In the genomic region with DNA sequence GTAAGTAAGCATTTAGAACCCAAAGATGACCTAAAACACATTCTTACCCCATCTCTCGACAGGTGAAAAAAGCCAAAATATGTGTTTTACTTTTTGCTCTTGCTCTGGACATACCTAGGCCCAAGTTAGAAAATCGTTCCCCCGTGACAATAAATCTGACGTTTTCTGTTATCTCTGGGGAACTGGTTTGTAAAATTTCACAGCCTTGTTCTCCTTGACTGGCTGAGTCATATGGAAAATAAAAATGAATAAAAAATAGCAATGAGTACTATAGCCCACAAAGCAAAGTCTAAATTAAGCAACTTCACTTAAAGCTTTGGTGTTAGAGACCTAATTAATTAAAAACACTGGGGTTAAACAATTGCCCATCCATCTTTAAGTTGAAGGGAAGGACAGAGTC, we compare ENCODE assay signal across 37 cellular contexts.
"Had no signal": no experiment of that assay in that cellular context is flagged by ENCODE, and none has a peak within 500 bp of the region (broad histone marks: within the 10 kb centered on the region; RNA-seq: fewer than 3 reads in every experiment).

No MANE protein-coding gene starts in this region.

- H3K4me3 ChIP-seq: ascending aorta, breast epithelium, cardiac muscle cell, colonic mucosa, dorsolateral prefrontal cortex, heart left ventricle had no signal

- ATAC-seq: activated CD4-positive, alpha-beta T cell treated with anti-CD3 and anti-CD28 coated beads for 36 hours; activated CD8-positive, alpha-beta memory T cell treated with anti-CD3 and anti-CD28 coated beads, Interleukin-2, amount 10 ng/mL, durations not matched to agents 7 days and 5 days; activated CD8-positive, alpha-beta T cell treated with anti-CD3 and anti-CD28 coated beads, Interleukin-2, amount 10 ng/mL, durations not matched to agents 7 days and 5 days; activated naive CD4-positive, alpha-beta T cell treated with anti-CD3 and anti-CD28 coated beads, Interleukin-2, amount 50 U/mL, for 72 hours; esophagus mucosa; heart left ventricle; T-cell; T-helper 17 cell had no signal

- H3K4me3 Mint-ChIP-seq: activated CD4-positive, alpha-beta memory T cell treated with anti-CD3 and anti-CD28 coated beads for 36 hours; activated CD4-positive, alpha-beta T cell treated with anti-CD3 and anti-CD28 coated beads for 36 hours; activated CD4-positive, alpha-beta T cell treated with anti-CD3 and anti-CD28 coated beads, Interleukin-2, amount 10 ng/mL, durations not matched to agents 24 days and 14 days; activated CD8-positive, alpha-beta memory T cell treated with anti-CD3 and anti-CD28 coated beads, Interleukin-2, amount 10 ng/mL, durations not matched to agents 7 days and 5 days; activated CD8-positive, alpha-beta T cell treated with anti-CD3 and anti-CD28 coated beads, Interleukin-2, amount 10 ng/mL, durations not matched to agents 7 days and 5 days; activated naive CD4-positive, alpha-beta T cell treated with anti-CD3 and anti-CD28 coated beads, Interleukin-2, amount 10 ng/mL, durations not matched to agents 7 days and 5 days; activated naive CD8-positive, alpha-beta T cell treated with anti-CD3 and anti-CD28 coated beads, Interleukin-2, amount 10 ng/mL, durations not matched to agents 7 days and 5 days; activated T-helper 1 cell treated with anti-CD3 and anti-CD28 coated beads, Interleukin-12 subunit alpha, Interleukin-12 subunit beta, Interleukin-2, Interleukin-4 antibody, amounts not matched to agents 30 ng/mL and 10 ng/mL and 1 ng/mL, durations not matched to agents 14 hours and 24 hours and 36 hours; brain; endodermal cell; T-cell; T-helper 17 cell; T-helper 2 cell treated with Interferon-gamma antibody and Interleukin-4, amounts not matched to agents 5 μg/mL and 100 μg/mL, for 36 hours had no signal

- H3K27ac ChIP-seq: ascending aorta, breast epithelium, cardiac muscle cell, colonic mucosa, dorsolateral prefrontal cortex, WERI-Rb-1 had no signal

- H3K36me3 ChIP-seq: ascending aorta, breast epithelium, cardiac muscle cell, colonic mucosa, heart left ventricle, WERI-Rb-1 had no signal

- H3K4me1 ChIP-seq: breast epithelium, colonic mucosa had no signal

- H3K9me3 ChIP-seq: ascending aorta, breast epithelium, colonic mucosa, heart left ventricle had no signal

- H3K4me1 Mint-ChIP-seq: activated CD4-positive, alpha-beta T cell treated with anti-CD3 and anti-CD28 coated beads for 36 hours; activated CD4-positive, alpha-beta T cell treated with anti-CD3 and anti-CD28 coated beads, Interleukin-2, amount 10 ng/mL, durations not matched to agents 24 days and 14 days; activated CD8-positive, alpha-beta memory T cell treated with anti-CD3 and anti-CD28 coated beads, Interleukin-2, amount 10 ng/mL, durations not matched to agents 7 days and 5 days; activated naive CD4-positive, alpha-beta T cell treated with anti-CD3 and anti-CD28 coated beads, Interleukin-2, amount 10 ng/mL, durations not matched to agents 7 days and 5 days; activated naive CD8-positive, alpha-beta T cell treated with anti-CD3 and anti-CD28 coated beads, Interleukin-2, amount 10 ng/mL, durations not matched to agents 7 days and 5 days; brain; endodermal cell; T-cell had no signal

- H3K27me3 ChIP-seq: ascending aorta, breast epithelium, cardiac muscle cell, colonic mucosa, dorsolateral prefrontal cortex, heart left ventricle had no signal

- FAIRE-seq: frontal cortex had no signal

- H3K27ac Mint-ChIP-seq: activated CD4-positive, alpha-beta memory T cell treated with anti-CD3 and anti-CD28 coated beads for 36 hours; activated CD4-positive, alpha-beta T cell treated with anti-CD3 and anti-CD28 coated beads for 36 hours; activated CD4-positive, alpha-beta T cell treated with anti-CD3 and anti-CD28 coated beads, Interleukin-2, amount 10 ng/mL, durations not matched to agents 24 days and 14 days; activated CD8-positive, alpha-beta memory T cell treated with anti-CD3 and anti-CD28 coated beads, Interleukin-2, amount 10 ng/mL, durations not matched to agents 7 days and 5 days; activated CD8-positive, alpha-beta T cell treated with anti-CD3 and anti-CD28 coated beads, Interleukin-2, amount 10 ng/mL, durations not matched to agents 7 days and 5 days; activated naive CD4-positive, alpha-beta T cell treated with anti-CD3 and anti-CD28 coated beads, Interleukin-2, amount 10 ng/mL, durations not matched to agents 7 days and 5 days; activated naive CD4-positive, alpha-beta T cell treated with anti-CD3 and anti-CD28 coated beads, Interleukin-2, amount 50 U/mL, for 72 hours; activated naive CD8-positive, alpha-beta T cell treated with anti-CD3 and anti-CD28 coated beads, Interleukin-2, amount 10 ng/mL, durations not matched to agents 7 days and 5 days; activated T-helper 1 cell treated with anti-CD3 and anti-CD28 coated beads, Interleukin-12 subunit alpha, Interleukin-12 subunit beta, Interleukin-2, Interleukin-4 antibody, amounts not matched to agents 30 ng/mL and 10 ng/mL and 1 ng/mL, durations not matched to agents 14 hours and 24 hours and 36 hours; activated T-helper 2 cell treated with anti-CD3 and anti-CD28 coated beads, Interferon-gamma antibody, Interleukin-2, Interleukin-4, amounts not matched to agents 10 μg/mL and 5 μg/mL and 100 μg/mL, durations not matched to agents 14 hours and 24 hours and 36 hours; brain; endodermal cell; T-cell; T-helper 17 cell; T-helper 2 cell treated with Interferon-gamma antibody and Interleukin-4, amounts not matched to agents 5 μg/mL and 100 μg/mL, for 36 hours had no signal

- H3K9me3 Mint-ChIP-seq: activated CD4-positive, alpha-beta memory T cell treated with anti-CD3 and anti-CD28 coated beads for 36 hours; activated CD4-positive, alpha-beta T cell treated with anti-CD3 and anti-CD28 coated beads, Interleukin-2, amount 10 ng/mL, durations not matched to agents 24 days and 14 days; activated naive CD4-positive, alpha-beta T cell treated with anti-CD3 and anti-CD28 coated beads, Interleukin-2, amount 10 ng/mL, durations not matched to agents 7 days and 5 days; activated naive CD4-positive, alpha-beta T cell treated with anti-CD3 and anti-CD28 coated beads, Interleukin-2, amount 50 U/mL, for 72 hours; activated naive CD8-positive, alpha-beta T cell treated with anti-CD3 and anti-CD28 coated beads, Interleukin-2, amount 10 ng/mL, durations not matched to agents 7 days and 5 days; activated T-helper 1 cell treated with anti-CD3 and anti-CD28 coated beads, Interleukin-12 subunit alpha, Interleukin-12 subunit beta, Interleukin-2, Interleukin-4 antibody, amounts not matched to agents 30 ng/mL and 10 ng/mL and 1 ng/mL, durations not matched to agents 14 hours and 24 hours and 36 hours; activated T-helper 2 cell treated with anti-CD3 and anti-CD28 coated beads, Interferon-gamma antibody, Interleukin-2, Interleukin-4, amounts not matched to agents 10 μg/mL and 5 μg/mL and 100 μg/mL, durations not matched to agents 14 hours and 24 hours and 36 hours; brain; endodermal cell; T-cell; T-helper 2 cell treated with Interferon-gamma antibody and Interleukin-4, amounts not matched to agents 5 μg/mL and 100 μg/mL, for 36 hours had no signal

- H3K27me3 Mint-ChIP-seq: activated CD4-positive, alpha-beta T cell treated with anti-CD3 and anti-CD28 coated beads for 36 hours; activated CD4-positive, alpha-beta T cell treated with anti-CD3 and anti-CD28 coated beads, Interleukin-2, amount 10 ng/mL, durations not matched to agents 24 days and 14 days; activated naive CD4-positive, alpha-beta T cell treated with anti-CD3 and anti-CD28 coated beads, Interleukin-2, amount 10 ng/mL, durations not matched to agents 7 days and 5 days; activated naive CD8-positive, alpha-beta T cell treated with anti-CD3 and anti-CD28 coated beads, Interleukin-2, amount 10 ng/mL, durations not matched to agents 7 days and 5 days; brain had no signal

- DNase-seq: activated CD4-positive, alpha-beta memory T cell treated with anti-CD3 and anti-CD28 coated beads for 36 hours; activated CD4-positive, alpha-beta T cell treated with anti-CD3 and anti-CD28 coated beads for 36 hours; activated CD4-positive, alpha-beta T cell treated with anti-CD3 and anti-CD28 coated beads, Interleukin-2, amount 10 ng/mL, durations not matched to agents 24 days and 14 days; activated CD4-positive, CD25-positive, alpha-beta regulatory T cell; activated CD4-positive, CD25-positive, alpha-beta regulatory T cell treated with anti-CD3 and anti-CD28 coated beads, Interleukin-2, amount 50 U/mL, for 72 hours; activated CD8-positive, alpha-beta memory T cell treated with anti-CD3 and anti-CD28 coated beads, Interleukin-2, amount 10 ng/mL, durations not matched to agents 7 days and 5 days; activated CD8-positive, alpha-beta memory T cell treated with anti-CD3 and anti-CD28 coated beads, Interleukin-2, amount 50 U/mL, for 4 hours; activated CD8-positive, alpha-beta T cell treated with anti-CD3 and anti-CD28 coated beads, Interleukin-2, amount 10 ng/mL, durations not matched to agents 7 days and 5 days; activated effector memory CD4-positive, alpha-beta T cell treated with anti-CD3 and anti-CD28 coated beads, Interleukin-2, amount 50 U/mL, for 16 hours; activated naive CD4-positive, alpha-beta T cell; activated naive CD4-positive, alpha-beta T cell treated with anti-CD3 and anti-CD28 coated beads, Interleukin-2, amount 10 ng/mL, durations not matched to agents 7 days and 5 days; activated naive CD8-positive, alpha-beta T cell treated with anti-CD3 and anti-CD28 coated beads, Interleukin-2, amount 10 ng/mL, durations not matched to agents 7 days and 5 days; activated T-cell treated with anti-CD3 and anti-CD28 coated beads, Interleukin-2, amount 50 U/mL, for 1 hour; activated T-cell treated with anti-CD3 and anti-CD28 coated beads, Interleukin-2, amount 50 U/mL, for 48 hours; central memory CD4-positive, alpha-beta T cell; cerebellar nuclear complex; colonic mucosa; dorsolateral prefrontal cortex; effector memory CD4-positive, alpha-beta T cell; endodermal cell; foreskin fibroblast; glutamatergic neuron; heart left ventricle; T-cell; T-helper 17 cell; T1000; WERI-Rb-1 had no signal

- H3K36me3 Mint-ChIP-seq: activated CD4-positive, alpha-beta memory T cell treated with anti-CD3 and anti-CD28 coated beads for 36 hours; activated CD8-positive, alpha-beta memory T cell treated with anti-CD3 and anti-CD28 coated beads, Interleukin-2, amount 10 ng/mL, durations not matched to agents 7 days and 5 days; activated naive CD4-positive, alpha-beta T cell treated with anti-CD3 and anti-CD28 coated beads, Interleukin-2, amount 10 ng/mL, durations not matched to agents 7 days and 5 days; activated naive CD4-positive, alpha-beta T cell treated with anti-CD3 and anti-CD28 coated beads, Interleukin-2, amount 50 U/mL, for 72 hours; activated naive CD8-positive, alpha-beta T cell treated with anti-CD3 and anti-CD28 coated beads, Interleukin-2, amount 10 ng/mL, durations not matched to agents 7 days and 5 days; brain; T-cell had no signal
